Comparison of ENCODE assay signal across 23 cellular contexts in genomic region chr18:29853126-29853525, GRCh38.
"Had no signal": no experiment of that assay in that cellular context is flagged by ENCODE, and none has a peak within 500 bp of the region (broad histone marks: within the 10 kb centered on the region; RNA-seq: fewer than 3 reads in every experiment).

No MANE protein-coding gene starts in this region.

- H3K27me3 ChIP-seq: breast epithelium, esophagus muscularis mucosa, gastrocnemius medialis, ovary, uterus had no signal

- H3K27ac ChIP-seq: breast epithelium, esophagus muscularis mucosa, gastrocnemius medialis, ovary, prostate gland, thoracic aorta, uterus, VCaP had no signal

- H3K9me3 ChIP-seq: breast epithelium, esophagus muscularis mucosa, gastrocnemius medialis, ovary, prostate gland, thoracic aorta, uterus had no signal

- H3K4me3 ChIP-seq: breast epithelium, esophagus muscularis mucosa, gastrocnemius medialis, ovary, prostate gland, thoracic aorta, uterus had no signal

- H3K36me3 ChIP-seq: breast epithelium, esophagus muscularis mucosa, gastrocnemius medialis, ovary, prostate gland, thoracic aorta, uterus had no signal

- ATAC-seq: gastrocnemius medialis had no signal

- DNase-seq: activated CD4-positive, alpha-beta T cell treated with anti-CD3 and anti-CD28 coated beads for 4 hours; activated CD4-positive, alpha-beta T cell treated with anti-CD3 and anti-CD28 coated beads, Interleukin-2, amount 50 U/mL, for 4 hours; activated CD8-positive, alpha-beta memory T cell treated with anti-CD3 and anti-CD28 coated beads, Interleukin-2, amount 50 U/mL, for 4 hours; activated effector memory CD4-positive, alpha-beta T cell treated with anti-CD3 and anti-CD28 coated beads, Interleukin-2, amount 50 U/mL, for 16 hours; activated naive CD4-positive, alpha-beta T cell treated with anti-CD3 and anti-CD28 coated beads for 36 hours; activated naive CD8-positive, alpha-beta T cell treated with anti-CD3 and anti-CD28 coated beads for 36 hours; activated T-cell treated with anti-CD3 and anti-CD28 coated beads, Interleukin-2, amount 50 U/mL, for 1 hour; amniotic stem cell; dermis blood vessel endothelial cell; effector CD4-positive, alpha-beta T cell; gastrocnemius medialis; hippocampal formation; kidney; naive B cell; nephron progenitor cell; ovary; stimulated activated CD4-positive, alpha-beta T cell treated with anti-CD3 and anti-CD28 coated beads, Interleukin-2, amount 100 ng/mL, for 48 hours; uterus had no signal

- H3K4me1 ChIP-seq: breast epithelium, esophagus muscularis mucosa, gastrocnemius medialis, prostate gland, uterus had no signal
